In genomic region chr5:107422494-107422893, GRCh38 we compare ENCODE assay signal across 20 cellular contexts.
DNase-seq lines count a peak whose midpoint lies in the region; ATAC-seq, FAIRE-seq and TF ChIP-seq lines count a peak whose summit lies in the region.
"Had no signal": no experiment of that assay in that cellular context is flagged by ENCODE, and none has a peak within 500 bp of the region (broad histone marks: within the 10 kb centered on the region; RNA-seq: fewer than 3 reads in every experiment).

No MANE protein-coding gene starts in this region.

- no peak for TF ChIP-seq EP300 in A549 (IDR thresholded peaks at IDR 0.05)

- no peaks in the 10 kb centered on the region for H3F3A ChIP-seq in OCI-LY1 (ENCODE audit: insufficient read depth, low read length)

- TF ChIP-seq POLR2A in A549 (IDR thresholded peaks at IDR 0.05; ENCODE audit: low read length), result no peak

- peak overlapping the region; percentile 10; the same call in 1 of the 2 replicates for H3K9ac ChIP-seq in OCI-LY1 (ENCODE audit: low read length)

- H3K4me1 ChIP-seq in A549 (peaks cover 80% of the 10 kb centered on the region), OCI-LY1 (ENCODE audit: insufficient read depth, low read length, severe bottlenecking) (peaks cover 73% of the 10 kb centered on the region)

- H3K27me3 ChIP-seq in OCI-LY1 (ENCODE audit: insufficient read depth, low read length), result no peaks in the 10 kb centered on the region
- H3K27me3 ChIP-seq: ascending aorta, foreskin keratinocyte, tibial artery had no signal

- no peaks in the 10 kb centered on the region for H3K9me3 Mint-ChIP-seq in immature natural killer cell
- H3K9me3 Mint-ChIP-seq: activated naive CD4-positive, alpha-beta T cell treated with anti-CD3 and anti-CD28 coated beads, Interleukin-2, amount 50 U/mL, for 24 hours; CD4-positive, CD25-positive, alpha-beta regulatory T cell; neural crest cell had no signal

- no peak overlapping the region for H3K4me3 Mint-ChIP-seq in immature natural killer cell
- H3K4me3 Mint-ChIP-seq: activated naive CD4-positive, alpha-beta T cell treated with anti-CD3 and anti-CD28 coated beads, Interleukin-2, amount 50 U/mL, for 24 hours; CD4-positive, CD25-positive, alpha-beta regulatory T cell; neural crest cell had no signal

- H3K36me3 ChIP-seq in OCI-LY1 (ENCODE audit: insufficient read depth, low read length), result no peaks in the 10 kb centered on the region
- H3K36me3 ChIP-seq: ascending aorta, tibial artery had no signal

- no peaks in the 10 kb centered on the region for H3K9me2 ChIP-seq in OCI-LY1 (ENCODE audit: low read depth, low read length)

- H3K4me2 ChIP-seq in A549 (peak overlapping the region; percentile 13; the same call in 2 of the 3 replicates), OCI-LY1 (ENCODE audit: low read length) (peak overlapping the region; percentile 3; the same call in 1 of the 2 replicates)

- no peaks in the 10 kb centered on the region for H3K79me2 ChIP-seq in OCI-LY1 (ENCODE audit: insufficient read depth, low read length)

- no peak for DNase-seq in A549 (ENCODE audit: low read depth in 1 of 2, low spot score in 1 of 2)
- DNase-seq in GM12865 (ENCODE audit: low read depth), result peak; percentile 30
- no peak for DNase-seq in immature natural killer cell
- DNase-seq in activated CD4-positive, alpha-beta T cell treated with anti-CD3 and anti-CD28 coated beads, Interleukin-2, amount 50 U/mL, for 1 hour, result no peak
- no peak for DNase-seq in activated CD4-positive, alpha-beta T cell treated with anti-CD3 and anti-CD28 coated beads for 1 hour
- no peak for DNase-seq in DMS114 treated with DMSO at 0.1 percent for 48 hours (lab: John Stamatoyannopoulos, UW; ENCODE audit: unreplicated experiment)
- no peak for DNase-seq in HPDE6-E6E7 (ENCODE audit: extremely low spot score)
- DNase-seq: CD4-positive, CD25-positive, alpha-beta regulatory T cell; DMS153; erythroblast; foreskin keratinocyte; midbrain; NCI-H1694; stimulated activated naive CD4-positive, alpha-beta T cell; tibial artery had no signal

- no peaks in the 10 kb centered on the region for H3K9me3 ChIP-seq in A549
- no peaks in the 10 kb centered on the region for H3K9me3 ChIP-seq in OCI-LY1 (ENCODE audit: low read length)
- H3K9me3 ChIP-seq: ascending aorta, tibial artery had no signal

- peak in 1 of 2 experiments; percentile 36; a peak in 3 of 6 replicates for ATAC-seq in A549
- ATAC-seq: activated CD4-positive, CD25-positive, alpha-beta regulatory T cell treated with anti-CD3 and anti-CD28 coated beads, Interleukin-2, amount 50 U/mL, for 24 hours; foreskin keratinocyte had no signal

- CTCF ChIA-PET in A549 (lab: Yijun Ruan, JAX), result interaction anchor here (1.1 to 2.3 kb wide), 2 partner anchors 40 to 149 kb away, joined by 3 to 11 read pairs; no protein-coding TSS in a partner anchor

- FAIRE-seq in A549 (lab: Jason Lieb, UNC), result no peak

- no peaks in the 10 kb centered on the region for H4K20me1 ChIP-seq in OCI-LY1 (ENCODE audit: insufficient read depth, low read length)

- no peak for TF ChIP-seq CTCF in A549 (IDR thresholded peaks at IDR 0.05)
- TF ChIP-seq CTCF in GM12865 (IDR thresholded peaks at IDR 0.05; ENCODE audit: insufficient read depth, low read depth, low read length, missing control alignments), result no peak
- no peak for TF ChIP-seq CTCF in OCI-LY1 (IDR thresholded peaks at IDR 0.05; ENCODE audit: low read length)

- no peak for TF ChIP-seq RAD21 in A549 (conservative IDR thresholded peaks at IDR 0.05 in 1 of 2, IDR thresholded peaks at IDR 0.05 in 1 of 2)

- H3K27me3 Mint-ChIP-seq in immature natural killer cell (ENCODE audit: low read depth in 3 of 3), result peaks cover 2 to 5% (median 3%) of the 10 kb centered on the region in 3 donors

- no peak overlapping the region; the same call in 1 of the 2 replicates for H2AFZ ChIP-seq in OCI-LY1 (ENCODE audit: low read length)

- POLR2A ChIA-PET in A549 (lab: Yijun Ruan, JAX), result no interaction called here

- 54% methylated on average over 4 of the region's 4 CpGs for WGBS in A549 (ENCODE audit: missing lambda C conversion rate)

- H3K27ac ChIP-seq in A549 (peak overlapping the region; percentile 83 to 85), OCI-LY1 (ENCODE audit: low read depth, low read length, poor library complexity, severe bottlenecking) (peak overlapping the region; percentile 68)
- H3K27ac ChIP-seq: ascending aorta, foreskin keratinocyte, tibial artery had no signal

- no peak overlapping the region for H3K4me3 ChIP-seq in A549
- H3K4me3 ChIP-seq in GM12865 (ENCODE audit: low read depth, low read length), result no peak overlapping the region
- no peak overlapping the region for H3K4me3 ChIP-seq in OCI-LY1 (ENCODE audit: low read depth, low read length, poor library complexity, severe bottlenecking)
- H3K4me3 ChIP-seq: ascending aorta, tibial artery had no signal

- H3K4me1 Mint-ChIP-seq in immature natural killer cell, result peaks cover 6 to 16% of the 10 kb centered on the region in 2 donors
- H3K4me1 Mint-ChIP-seq: activated naive CD4-positive, alpha-beta T cell treated with anti-CD3 and anti-CD28 coated beads, Interleukin-2, amount 50 U/mL, for 24 hours had no signal

- peak overlapping the region in 4 of 6 donors; percentile 6 to 69 (median 16) for H3K27ac Mint-ChIP-seq in immature natural killer cell
- H3K27ac Mint-ChIP-seq: activated naive CD4-positive, alpha-beta T cell treated with anti-CD3 and anti-CD28 coated beads, Interleukin-2, amount 50 U/mL, for 24 hours; CD4-positive, CD25-positive, alpha-beta regulatory T cell had no signal

- peaks cover 0 to 8% (median 0%) of the 10 kb centered on the region in 3 donors for H3K36me3 Mint-ChIP-seq in immature natural killer cell
- H3K36me3 Mint-ChIP-seq: activated naive CD4-positive, alpha-beta T cell treated with anti-CD3 and anti-CD28 coated beads, Interleukin-2, amount 50 U/mL, for 24 hours; CD4-positive, CD25-positive, alpha-beta regulatory T cell had no signal

TF ChIP-seq in A549, 52 proteins besides CTCF, POLR2A, EP300 and RAD21:
- no peak for TF ChIP-seq JUN (IDR thresholded peaks at IDR 0.05)
- TF ChIP-seq HDAC2 (IDR thresholded peaks at IDR 0.05), result no peak
